ENCODE assay signal across 23 cellular contexts in genomic region chr11:109036011-109036410, GRCh38.
"Had no signal": no experiment of that assay in that cellular context is flagged by ENCODE, and none has a peak within 500 bp of the region (broad histone marks: within the 10 kb centered on the region; RNA-seq: fewer than 3 reads in every experiment).

No MANE protein-coding gene starts in this region.

- H3K27ac ChIP-seq: colonic mucosa, heart right ventricle, left lung, lower lobe of right lung, neutrophil, spleen, stomach, thoracic aorta, transverse colon had no signal

- H3K4me3 ChIP-seq: colonic mucosa, heart right ventricle, left lung, lower lobe of right lung, spleen, stomach, thoracic aorta, transverse colon had no signal

- H3K27me3 ChIP-seq: colonic mucosa, heart right ventricle, left lung, neutrophil, spleen, stomach, transverse colon had no signal

- ATAC-seq: heart right ventricle; left lung; lower lobe of right lung; naive thymus-derived CD4-positive, alpha-beta T cell; sciatic nerve had no signal

- H3K4me3 Mint-ChIP-seq: endodermal cell; memory B cell; naive thymus-derived CD4-positive, alpha-beta T cell; nephron progenitor cell had no signal

- H3K36me3 Mint-ChIP-seq: memory B cell; naive thymus-derived CD4-positive, alpha-beta T cell had no signal

- H3K4me1 Mint-ChIP-seq: memory B cell; naive thymus-derived CD4-positive, alpha-beta T cell; nephron progenitor cell had no signal

- H3K36me3 ChIP-seq: colonic mucosa, heart right ventricle, left lung, lower lobe of right lung, neutrophil, spleen, stomach, thoracic aorta, transverse colon had no signal

- DNase-seq: colonic mucosa; dermis blood vessel endothelial cell; effector CD4-positive, alpha-beta T cell; endodermal cell; erythroblast; heart right ventricle; hypothalamus; left lung; lower lobe of right lung; naive thymus-derived CD4-positive, alpha-beta T cell; nephron progenitor cell; posterior cingulate gyrus; spleen; stimulated activated CD4-positive, alpha-beta T cell treated with anti-CD3 and anti-CD28 coated beads, Interleukin-15, amount 100 ng/mL, for 24 hours; stimulated activated CD4-positive, alpha-beta T cell treated with anti-CD3 and anti-CD28 coated beads, Interleukin-1b, Interleukin-23, amount 100 ng/mL, for 48 hours; stimulated activated naive CD4-positive, alpha-beta T cell; stomach; substantia nigra; transverse colon had no signal

- H3K4me1 ChIP-seq: colonic mucosa, heart right ventricle, left lung, lower lobe of right lung, spleen, stomach, transverse colon had no signal

- H3K27ac Mint-ChIP-seq: endodermal cell; memory B cell; naive thymus-derived CD4-positive, alpha-beta T cell; nephron progenitor cell had no signal

- H3K9me3 Mint-ChIP-seq: endodermal cell, memory B cell had no signal

- H3K9me3 ChIP-seq: colonic mucosa, heart right ventricle, left lung, lower lobe of right lung, neutrophil, spleen, stomach, thoracic aorta, transverse colon had no signal
